9 cellular contexts compared by ENCODE assay signal in genomic region chr16:30068333-30068732, GRCh38. TPM values are rescaled to one million over a fixed set of nuclear protein-coding genes. Genes with fewer than 3 reads are reported as not detected.
DNase-seq lines count a peak whose midpoint lies in the region; ATAC-seq and TF ChIP-seq lines count a peak whose summit lies in the region.
"Had no signal": no experiment of that assay in that cellular context is flagged by ENCODE, and none has a peak within 500 bp of the region (broad histone marks: within the 10 kb centered on the region; RNA-seq: fewer than 3 reads in every experiment).

No MANE protein-coding gene starts in this region.

- H3K27ac Mint-ChIP-seq in natural killer cell: peak overlapping the region; percentile 38 to 41
- peak overlapping the region in 1 of 2 donors; percentile 66 for H3K27ac Mint-ChIP-seq in natural killer cell treated with Interleukin-12 subunit alpha and Interleukin-12 subunit beta and Interleukin-15 and Interleukin-18, amount 100 ng/mL, for 72 hours
- H3K27ac Mint-ChIP-seq in activated naive CD4-positive, alpha-beta T cell treated with anti-CD3 and anti-CD28 coated beads, Interleukin-2, amount 50 U/mL, for 72 hours: peak overlapping the region; percentile 20 to 91

- H3K36me3 Mint-ChIP-seq in natural killer cell: no peaks in the 10 kb centered on the region
- H3K36me3 Mint-ChIP-seq in natural killer cell treated with Interleukin-12 subunit alpha and Interleukin-12 subunit beta and Interleukin-15 and Interleukin-18, amount 100 ng/mL, for 72 hours: peaks cover 15% of the 10 kb centered on the region
- peaks cover 49 to 58% of the 10 kb centered on the region in 2 donors for H3K36me3 Mint-ChIP-seq in activated naive CD4-positive, alpha-beta T cell treated with anti-CD3 and anti-CD28 coated beads, Interleukin-2, amount 50 U/mL, for 72 hours

- TF ChIP-seq POLR2A in vagina (IDR thresholded peaks at IDR 0.05): no peak

- H3K36me3 ChIP-seq in muscle layer of colon (ENCODE audit: insufficient read depth, low read length): peaks cover 54% of the 10 kb centered on the region
- H3K36me3 ChIP-seq in vagina: peaks cover 0 to 58% of the 10 kb centered on the region in 2 donors
- H3K36me3 ChIP-seq in lower lobe of right lung: peaks cover 63% of the 10 kb centered on the region

- DNase-seq in natural killer cell: no peak
- no peak for DNase-seq in natural killer cell treated with Interleukin-12 subunit alpha and Interleukin-12 subunit beta and Interleukin-15 and Interleukin-18, amount 100 ng/mL, for 72 hours (ENCODE audit: low spot score)
- no peak for DNase-seq in activated naive CD4-positive, alpha-beta T cell treated with anti-CD3 and anti-CD28 coated beads, Interleukin-2, amount 50 U/mL, for 72 hours (ENCODE audit: low spot score in 2 of 2)
- DNase-seq in vagina (ENCODE audit: extremely low spot score in 2 of 2): no peak
- no peak for DNase-seq in hippocampal formation (lab: John Stamatoyannopoulos, UW)
- DNase-seq in NCI-H1436 treated with DMSO at 0.1 percent for 48 hours (lab: John Stamatoyannopoulos, UW): no peak
- DNase-seq in lower lobe of right lung: no peak
- DNase-seq: EL had no signal

- H3K9me3 ChIP-seq in muscle layer of colon (ENCODE audit: low read length) (no peaks in the 10 kb centered on the region), vagina (no peaks in the 10 kb centered on the region), lower lobe of right lung (no peaks in the 10 kb centered on the region)

- H3K27me3 Mint-ChIP-seq in natural killer cell (ENCODE audit: low read depth in 2 of 2): no peaks in the 10 kb centered on the region
- H3K27me3 Mint-ChIP-seq in natural killer cell treated with Interleukin-12 subunit alpha and Interleukin-12 subunit beta and Interleukin-15 and Interleukin-18, amount 100 ng/mL, for 72 hours: no peaks in the 10 kb centered on the region

- ATAC-seq in natural killer cell (no peak), lower lobe of right lung (no peak)
- ATAC-seq in natural killer cell treated with Interleukin-12 subunit alpha and Interleukin-12 subunit beta and Interleukin-15 and Interleukin-18, amount 100 ng/mL, for 72 hours: no peak
- no peak for ATAC-seq in activated naive CD4-positive, alpha-beta T cell treated with anti-CD3 and anti-CD28 coated beads, Interleukin-2, amount 50 U/mL, for 72 hours

- no peak for TF ChIP-seq CTCF in natural killer cell (IDR thresholded peaks at IDR 0.05)
- no peak for TF ChIP-seq CTCF in vagina (IDR thresholded peaks at IDR 0.05)
- no peak for TF ChIP-seq CTCF in lower lobe of right lung (IDR thresholded peaks at IDR 0.05)

- H3K4me1 ChIP-seq in muscle layer of colon (ENCODE audit: insufficient read depth, low read length) (peaks cover 48% of the 10 kb centered on the region), vagina (peaks cover 56% of the 10 kb centered on the region), lower lobe of right lung (peaks cover 44% of the 10 kb centered on the region)

- H3K9me3 Mint-ChIP-seq in natural killer cell: no peaks in the 10 kb centered on the region
- H3K9me3 Mint-ChIP-seq in natural killer cell treated with Interleukin-12 subunit alpha and Interleukin-12 subunit beta and Interleukin-15 and Interleukin-18, amount 100 ng/mL, for 72 hours: no peaks in the 10 kb centered on the region
- H3K9me3 Mint-ChIP-seq in activated naive CD4-positive, alpha-beta T cell treated with anti-CD3 and anti-CD28 coated beads, Interleukin-2, amount 50 U/mL, for 72 hours: no peaks in the 10 kb centered on the region

- no peak overlapping the region for H3K4me3 Mint-ChIP-seq in natural killer cell
- no peak overlapping the region for H3K4me3 Mint-ChIP-seq in natural killer cell treated with Interleukin-12 subunit alpha and Interleukin-12 subunit beta and Interleukin-15 and Interleukin-18, amount 100 ng/mL, for 72 hours

- H3K27ac ChIP-seq in muscle layer of colon (ENCODE audit: low read depth, low read length) (peak overlapping the region; percentile 56), vagina (peak overlapping the region; percentile 57), lower lobe of right lung (no peak overlapping the region)

- peak overlapping the region; percentile 42 for H3K9ac ChIP-seq in muscle layer of colon (ENCODE audit: low read length)

- H3K4me3 ChIP-seq in muscle layer of colon (ENCODE audit: low read depth in 1 of 2, low read length in 2 of 2): no peak overlapping the region
- no peak overlapping the region for H3K4me3 ChIP-seq in vagina
- no peak overlapping the region for H3K4me3 ChIP-seq in lower lobe of right lung

- intact Hi-C loops in natural killer cell (cut with micrococcal nuclease): loop anchor here (10.0 kb wide), 1 partner anchor 336 kb away; the partner anchor contains the start of gene ZNF771
- intact Hi-C loops in vagina (cut with DNase I): loop anchor here (5.0 to 10.0 kb wide), 2 partner anchors 256 to 336 kb away; partner anchors contain the start of genes PRRT2 and ZNF771
- intact Hi-C loops in lower lobe of right lung (cut with DNase I): no loop called here

- H3K4me1 Mint-ChIP-seq in natural killer cell: peaks cover 36 to 59% of the 10 kb centered on the region in 2 donors
- H3K4me1 Mint-ChIP-seq in natural killer cell treated with Interleukin-12 subunit alpha and Interleukin-12 subunit beta and Interleukin-15 and Interleukin-18, amount 100 ng/mL, for 72 hours (ENCODE audit: low read depth in 2 of 2): peaks cover 25 to 38% of the 10 kb centered on the region in 2 donors

- H3K27me3 ChIP-seq in muscle layer of colon (ENCODE audit: control insufficient read depth in 1 of 2, insufficient read depth in 2 of 2, low read length in 2 of 2) (no peaks in the 10 kb centered on the region), vagina (no peaks in the 10 kb centered on the region), lower lobe of right lung (ENCODE audit: low read depth) (no peaks in the 10 kb centered on the region)

RNA-seq across cellular contexts. Expression of gene ALDOA, which starts 2.8 kb away (rescaled TPM):
- total RNA-seq in natural killer cell: 100 to 1,000 TPM; 412 to 544 (median 490) TPM
- total RNA-seq in natural killer cell treated with Interleukin-12 subunit alpha and Interleukin-12 subunit beta and Interleukin-15 and Interleukin-18, amount 100 ng/mL, for 72 hours: 1,000 to 10,000 TPM; 1,789 to 1,983 TPM
- total RNA-seq in activated naive CD4-positive, alpha-beta T cell treated with anti-CD3 and anti-CD28 coated beads, Interleukin-2, amount 50 U/mL, for 72 hours: 1,000 to 10,000 TPM; 1,322 to 2,822 TPM
- total RNA-seq in vagina: 810 TPM
- 733 TPM for total RNA-seq in lower lobe of right lung

RNA-seq across cellular contexts. Expression of gene PPP4C, which starts 7.5 kb away (rescaled TPM):
- total RNA-seq in natural killer cell (100 to 1,000 TPM; 119 to 132 (median 130) TPM), vagina (60.4 TPM), lower lobe of right lung (68.9 TPM)
- 100 to 1,000 TPM; 144 to 148 TPM for total RNA-seq in natural killer cell treated with Interleukin-12 subunit alpha and Interleukin-12 subunit beta and Interleukin-15 and Interleukin-18, amount 100 ng/mL, for 72 hours
- 100 to 1,000 TPM; 130 to 136 TPM for total RNA-seq in activated naive CD4-positive, alpha-beta T cell treated with anti-CD3 and anti-CD28 coated beads, Interleukin-2, amount 50 U/mL, for 72 hours

RNA-seq across cellular contexts. Expression of gene TBX6, which starts 23.4 kb away (rescaled TPM):
- 1 to 10 TPM in 1 of 3 donors, under 1 TPM in 2; 0.91 to 1.1 (median 0.98) TPM for total RNA-seq in natural killer cell
- total RNA-seq in natural killer cell treated with Interleukin-12 subunit alpha and Interleukin-12 subunit beta and Interleukin-15 and Interleukin-18, amount 100 ng/mL, for 72 hours: under 1 TPM; 0.29 to 0.78 TPM
- total RNA-seq in activated naive CD4-positive, alpha-beta T cell treated with anti-CD3 and anti-CD28 coated beads, Interleukin-2, amount 50 U/mL, for 72 hours: 1 to 10 TPM; 3.9 to 5.7 TPM
- 6.4 TPM for total RNA-seq in vagina
- total RNA-seq in lower lobe of right lung: 1.6 TPM

RNA-seq across cellular contexts. Expression of gene YPEL3, which starts 27.7 kb away (rescaled TPM):
- total RNA-seq in natural killer cell (100 to 1,000 TPM; 148 to 177 (median 160) TPM), vagina (116 TPM), lower lobe of right lung (113 TPM)
- 10 to 100 TPM; 21.1 to 25.8 TPM for total RNA-seq in natural killer cell treated with Interleukin-12 subunit alpha and Interleukin-12 subunit beta and Interleukin-15 and Interleukin-18, amount 100 ng/mL, for 72 hours
- 100 to 1,000 TPM in 1 of 2 donors, 10 to 100 TPM in 1; 24.0 to 112 TPM for total RNA-seq in activated naive CD4-positive, alpha-beta T cell treated with anti-CD3 and anti-CD28 coated beads, Interleukin-2, amount 50 U/mL, for 72 hours

RNA-seq across cellular contexts. Expression of gene TLCD3B, which starts 37.3 kb away (rescaled TPM):
- total RNA-seq in natural killer cell (1 to 10 TPM in 2 of 3 donors, under 1 TPM in 1; 0.88 to 2.0 (median 1.7) TPM), vagina (0.98 TPM), lower lobe of right lung (not detected)
- total RNA-seq in natural killer cell treated with Interleukin-12 subunit alpha and Interleukin-12 subunit beta and Interleukin-15 and Interleukin-18, amount 100 ng/mL, for 72 hours: 1 to 10 TPM; 1.4 to 5.3 TPM
- total RNA-seq in activated naive CD4-positive, alpha-beta T cell treated with anti-CD3 and anti-CD28 coated beads, Interleukin-2, amount 50 U/mL, for 72 hours: 10 to 100 TPM in 1 of 2 donors, 1 to 10 TPM in 1; 3.4 to 14.1 TPM
